13 cellular contexts compared by ENCODE assay signal in the genomic region with DNA sequence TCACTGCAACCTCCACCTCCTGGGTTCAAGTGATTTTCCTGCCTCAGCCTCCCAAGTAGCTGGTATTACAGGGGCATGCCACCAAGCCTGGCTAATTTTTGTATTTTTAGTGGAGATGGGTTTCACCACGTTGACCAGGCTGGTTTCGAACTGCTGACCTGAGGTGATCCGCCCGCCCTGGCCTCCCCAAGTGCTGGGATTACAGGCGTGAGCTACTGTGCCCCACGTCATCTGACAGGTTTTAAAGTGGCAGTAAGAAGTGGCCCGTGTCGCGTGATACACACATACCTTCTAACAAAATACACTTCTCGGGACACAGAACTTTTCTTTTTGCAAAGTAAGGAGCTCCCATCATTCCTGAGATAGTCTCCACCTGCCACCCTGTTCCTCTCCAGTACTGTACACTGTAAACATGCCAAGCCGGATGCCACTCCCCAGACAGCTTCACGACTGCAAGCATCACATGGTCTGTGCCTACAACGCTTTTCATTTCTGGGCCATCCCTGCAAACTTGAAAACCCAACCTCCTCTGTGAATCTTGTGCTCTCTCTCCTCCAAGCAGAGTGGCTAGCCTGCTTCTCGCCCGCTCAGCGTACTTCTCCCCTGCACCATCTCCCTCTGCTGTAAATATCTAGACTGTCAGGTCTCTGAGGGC.
A peak's percentile ranks its signal among the peaks of the same experiment; 100 is the strongest.
DNase-seq lines count a peak whose midpoint lies in the region; ATAC-seq lines count a peak whose summit lies in the region.
"Had no signal": no experiment of that assay in that cellular context is flagged by ENCODE, and none has a peak within 500 bp of the region (broad histone marks: within the 10 kb centered on the region; RNA-seq: fewer than 3 reads in every experiment).

No MANE protein-coding gene starts in this region.

- H3K27ac Mint-ChIP-seq in activated naive CD8-positive, alpha-beta T cell treated with anti-CD3 and anti-CD28 coated beads, Interleukin-2, amount 10 ng/mL, durations not matched to agents 7 days and 5 days = peak overlapping the region; percentile 76

- ATAC-seq in activated naive CD8-positive, alpha-beta T cell treated with anti-CD3 and anti-CD28 coated beads, Interleukin-2, amount 10 ng/mL, durations not matched to agents 7 days and 5 days (ENCODE audit: low read depth) = peak; percentile 65
- no peak for ATAC-seq in HG02885 (IDR thresholded peaks at IDR 0.05; ENCODE audit: poor library complexity, unreplicated experiment)

- H3K36me3 Mint-ChIP-seq in activated naive CD8-positive, alpha-beta T cell treated with anti-CD3 and anti-CD28 coated beads, Interleukin-2, amount 10 ng/mL, durations not matched to agents 7 days and 5 days = peaks cover 7% of the 10 kb centered on the region

- no peaks in the 10 kb centered on the region for H3K27me3 Mint-ChIP-seq in activated naive CD8-positive, alpha-beta T cell treated with anti-CD3 and anti-CD28 coated beads, Interleukin-2, amount 10 ng/mL, durations not matched to agents 7 days and 5 days

- peak; percentile 46 for DNase-seq in activated T-cell treated with anti-CD3 and anti-CD28 coated beads, Interleukin-2, amount 50 U/mL, for 1 hour
- no peak for DNase-seq in activated T-cell treated with anti-CD3 and anti-CD28 coated beads for 4 hours
- DNase-seq in activated naive CD8-positive, alpha-beta T cell treated with anti-CD3 and anti-CD28 coated beads, Interleukin-2, amount 10 ng/mL, durations not matched to agents 7 days and 5 days = no peak
- DNase-seq in mucosa of gallbladder (ENCODE audit: low spot score) = peak; percentile 83
- DNase-seq in ureter (ENCODE audit: low spot score) = peak; percentile 64
- no peak for DNase-seq in NCI-H1092 treated with DMSO at 0.1 percent for 48 hours (lab: John Stamatoyannopoulos, UW)
- DNase-seq in hippocampal formation (lab: John Stamatoyannopoulos, UW) = no peak
- DNase-seq: ACHN; activated gamma-delta T cell; NCI-H1694 treated with DMSO at 0.1 percent for 48 hours; NK-92 treated with Interleukin-12 subunit alpha and Interleukin-12 subunit beta, amount 100 ng/mL, for 24 hours; T-helper 9 cell had no signal

- peaks cover 49% of the 10 kb centered on the region for H3K4me1 Mint-ChIP-seq in activated naive CD8-positive, alpha-beta T cell treated with anti-CD3 and anti-CD28 coated beads, Interleukin-2, amount 10 ng/mL, durations not matched to agents 7 days and 5 days

- H3K9me3 Mint-ChIP-seq in activated naive CD8-positive, alpha-beta T cell treated with anti-CD3 and anti-CD28 coated beads, Interleukin-2, amount 10 ng/mL, durations not matched to agents 7 days and 5 days = no peaks in the 10 kb centered on the region

- no peak overlapping the region for H3K4me3 Mint-ChIP-seq in activated naive CD8-positive, alpha-beta T cell treated with anti-CD3 and anti-CD28 coated beads, Interleukin-2, amount 10 ng/mL, durations not matched to agents 7 days and 5 days

- POLR2A ChIA-PET in activated naive CD8-positive, alpha-beta T cell treated with anti-CD3 and anti-CD28 coated beads, Interleukin-2, amount 10 ng/mL, durations not matched to agents 7 days and 5 days (lab: Charles Lee) = interaction anchor here (0.6 to 1.0 kb wide), 2 partner anchors 29 to 772 kb away, joined by 3 read pairs; no protein-coding TSS in a partner anchor

Comparison
In these comparisons a context has a peak if more than half of its experiments do, and no peak if none do; other contexts are left out.
1. DNase-seq: peak in activated T-cell treated with anti-CD3 and anti-CD28 coated beads, Interleukin-2, amount 50 U/mL, for 1 hour (single experiment), mucosa of gallbladder (single experiment) and ureter (single experiment); none in activated T-cell treated with anti-CD3 and anti-CD28 coated beads for 4 hours (single experiment), activated naive CD8-positive, alpha-beta T cell treated with anti-CD3 and anti-CD28 coated beads, Interleukin-2, amount 10 ng/mL, durations not matched to agents 7 days and 5 days (single experiment), NCI-H1092 treated with DMSO at 0.1 percent for 48 hours (single experiment) and hippocampal formation (0 of 2).